In the genomic region with DNA sequence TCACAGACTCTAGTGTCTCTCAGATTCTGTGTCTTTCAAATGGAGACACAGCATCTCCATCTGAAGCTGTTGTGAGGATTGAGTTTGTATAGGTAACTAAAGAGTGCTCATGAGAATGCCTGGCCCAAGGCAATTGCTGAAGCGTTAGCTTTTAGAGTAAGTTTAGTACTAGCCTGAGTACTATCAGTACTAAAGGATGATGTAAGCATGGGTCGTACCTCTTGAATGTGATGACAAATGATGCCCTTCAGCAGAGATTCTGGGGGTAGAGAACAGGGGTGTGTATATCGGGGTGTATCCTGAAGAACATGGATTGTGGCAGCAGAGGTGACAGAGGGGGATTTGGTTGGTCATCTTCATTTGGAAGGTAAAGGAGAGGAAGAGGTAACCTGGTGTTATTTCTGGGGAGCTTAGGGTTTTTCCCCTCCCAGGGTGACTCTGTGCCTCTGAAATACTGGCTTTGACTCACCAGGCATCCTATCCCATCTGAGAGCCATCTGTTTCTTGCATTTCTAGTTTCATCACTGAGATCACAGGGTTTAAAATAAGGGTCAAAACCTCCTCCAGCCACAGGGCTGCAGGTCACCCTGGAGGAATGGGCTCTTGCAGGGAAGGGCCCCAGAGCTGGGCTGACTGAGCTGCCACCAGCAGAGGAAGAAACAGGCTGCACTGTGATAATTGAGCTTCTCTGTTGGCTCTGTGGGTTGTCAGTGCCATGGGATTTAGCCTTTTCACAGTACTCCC, we compare ENCODE assay signal across 9 cellular contexts.
A peak's percentile ranks its signal among the peaks of the same experiment; 100 is the strongest.
DNase-seq lines count a peak whose midpoint lies in the region; ATAC-seq and TF ChIP-seq lines count a peak whose summit lies in the region.
"Had no signal": no experiment of that assay in that cellular context is flagged by ENCODE, and none has a peak within 500 bp of the region (broad histone marks: within the 10 kb centered on the region; RNA-seq: fewer than 3 reads in every experiment).

No MANE protein-coding gene starts in this region.

- no peaks in the 10 kb centered on the region for H3K9me3 ChIP-seq in upper lobe of left lung
- H3K9me3 ChIP-seq: sigmoid colon, testis had no signal

- TF ChIP-seq POLR2A in upper lobe of left lung (IDR thresholded peaks at IDR 0.05), result no peak

- ATAC-seq in GM18858 (IDR thresholded peaks at IDR 0.05; ENCODE audit: unreplicated experiment), result peak; percentile 74
- ATAC-seq in GM21825 (IDR thresholded peaks at IDR 0.05; ENCODE audit: unreplicated experiment), result peak; percentile 81
- peak; percentile 92 for ATAC-seq in HG03575 (IDR thresholded peaks at IDR 0.05; ENCODE audit: extremely low read depth, insufficient number of reproducible peaks, low FRiP score, unreplicated experiment)
- no peak for ATAC-seq in upper lobe of left lung (ENCODE audit: low FRiP score in 2 of 2)

- H3K27me3 ChIP-seq in upper lobe of left lung, result no peaks in the 10 kb centered on the region
- H3K27me3 ChIP-seq: sigmoid colon, testis had no signal

- TF ChIP-seq CTCF in upper lobe of left lung (IDR thresholded peaks at IDR 0.05), result no peak
- no peak for TF ChIP-seq CTCF in GM20000 (IDR thresholded peaks at IDR 0.05; ENCODE audit: extremely low read depth, missing control alignments)

- H3K4me3 ChIP-seq in skeletal muscle cell (ENCODE audit: low read depth, low read length) (no peak overlapping the region), upper lobe of left lung (no peak overlapping the region)
- H3K4me3 ChIP-seq: sigmoid colon, testis had no signal

- DNase-seq in skeletal muscle cell (ENCODE audit: low read depth), result peak; percentile 21
- DNase-seq in upper lobe of left lung, result no peak
- no peak for DNase-seq in GM20000 (ENCODE audit: low spot score)
- no peak for DNase-seq in A172 (ENCODE audit: low spot score)
- DNase-seq: sigmoid colon had no signal

- no peak for TF ChIP-seq EP300 in upper lobe of left lung (IDR thresholded peaks at IDR 0.05)

- H3K36me3 ChIP-seq in upper lobe of left lung, result no peaks in the 10 kb centered on the region
- H3K36me3 ChIP-seq: sigmoid colon had no signal

- H3K4me1 ChIP-seq in upper lobe of left lung, result no peaks in the 10 kb centered on the region
- H3K4me1 ChIP-seq: testis had no signal

- H3K27ac ChIP-seq in upper lobe of left lung, result no peak overlapping the region
- H3K27ac ChIP-seq: sigmoid colon, testis had no signal

- WGBS in upper lobe of left lung, 2 donors, result 90 to 98% methylated on average over 3 of the region's 3 CpGs

Comparison
In these comparisons a context has a peak if more than half of its experiments do, and no peak if none do; other contexts are left out.
1. ATAC-seq: peak in GM18858 (single experiment), GM21825 (single experiment) and HG03575 (single experiment); none in upper lobe of left lung (0 of 2).